9 cellular contexts compared by ENCODE assay signal in the genomic region with DNA sequence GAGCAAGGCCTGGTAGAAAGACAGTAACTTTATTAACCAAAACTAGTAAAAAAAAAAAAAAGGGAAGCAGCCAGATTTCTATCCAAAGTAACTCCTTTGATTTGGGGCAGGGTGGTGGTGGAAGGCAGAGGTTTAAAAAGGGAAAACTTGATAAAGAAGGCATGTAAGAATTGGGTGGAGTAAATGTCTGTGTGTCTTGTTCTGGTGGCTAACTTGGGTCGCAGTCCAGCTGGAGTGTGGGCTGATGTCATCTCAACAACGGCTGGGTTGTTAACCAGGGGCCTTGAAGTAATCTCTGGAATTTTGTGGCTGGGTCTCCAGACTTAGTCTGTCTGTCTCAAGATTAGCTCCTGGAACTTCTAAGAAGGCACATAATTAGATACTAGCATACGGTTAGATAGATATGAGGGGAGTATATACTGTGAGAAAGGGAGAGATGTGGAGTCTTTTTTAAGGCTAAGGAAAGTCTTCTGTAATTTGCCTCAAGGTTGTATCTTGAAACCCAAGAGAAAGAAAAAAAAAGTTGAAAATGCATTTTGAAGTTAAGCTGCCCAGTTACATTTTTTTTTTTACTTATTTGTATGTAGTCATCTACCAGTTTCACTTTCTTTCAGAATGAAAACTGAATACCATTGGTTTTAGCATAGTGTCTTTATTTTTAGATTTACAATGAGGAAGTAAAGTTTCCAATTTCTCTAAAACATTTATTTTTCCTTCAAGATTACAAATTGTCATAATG. TPM values are rescaled to one million over a fixed set of nuclear protein-coding genes. Genes with fewer than 3 reads are reported as not detected.
DNase-seq lines count a peak whose midpoint lies in the region; ATAC-seq lines count a peak whose summit lies in the region.
"Had no signal": no experiment of that assay in that cellular context is flagged by ENCODE, and none has a peak within 500 bp of the region (broad histone marks: within the 10 kb centered on the region; RNA-seq: fewer than 3 reads in every experiment).

No MANE protein-coding gene starts in this region.

- WGBS in right cardiac atrium, result 30% methylated on average over 3 of the region's 3 CpGs

- ATAC-seq in GM18520 (IDR thresholded peaks at IDR 0.05; ENCODE audit: unreplicated experiment), result peak; percentile 88
- peak; percentile 77 for ATAC-seq in HG02571 (IDR thresholded peaks at IDR 0.05; ENCODE audit: unreplicated experiment)
- peak; percentile 62 to 78 for ATAC-seq in right cardiac atrium

- no peaks in the 10 kb centered on the region for H3K9me3 ChIP-seq in right cardiac atrium (ENCODE audit: control insufficient read depth, low read length)

- H3K4me3 ChIP-seq in right cardiac atrium (ENCODE audit: low read length), result no peak overlapping the region
- H3K4me3 ChIP-seq: SK-N-MC had no signal

- H3K4me1 ChIP-seq in right cardiac atrium (ENCODE audit: control insufficient read depth, insufficient read depth, low read length), result no peaks in the 10 kb centered on the region

- intact Hi-C loops in right cardiac atrium (cut with DNase I), result no loop called here

- H3K27ac ChIP-seq in right cardiac atrium (ENCODE audit: low read length) (no peak overlapping the region), caudate nucleus (ENCODE audit: low read depth, low read length) (no peak overlapping the region)
- H3K27ac ChIP-seq: SK-N-MC had no signal

- DNase-seq in NCI-H69 (lab: John Stamatoyannopoulos, UW) (peak; percentile 62), right cardiac atrium (peak; percentile 43 to 63 (median 52)), cerebellar nuclear complex (lab: John Stamatoyannopoulos, UW) (no peak), RKO (ENCODE audit: low spot score) (no peak), ureter (ENCODE audit: low spot score) (no peak), caudate nucleus (lab: John Stamatoyannopoulos, UW) (no peak)

- H3K27me3 ChIP-seq in right cardiac atrium (ENCODE audit: control insufficient read depth, insufficient read depth), result no peaks in the 10 kb centered on the region

RNA-seq across cellular contexts. Expression of a gene that starts 48.3 kb away (rescaled TPM):
- total RNA-seq in right cardiac atrium, result 10 to 100 TPM; 10.6 to 14.2 (median 11.9) TPM
- 8.7 TPM for polyA plus RNA-seq in right cardiac atrium
- total RNA-seq in ureter, result 15.9 TPM

Comparison
In these comparisons a context has a peak if more than half of its experiments do, and no peak if none do; other contexts are left out.
1. DNase-seq: peak in NCI-H69 (single experiment) and right cardiac atrium (3 of 3); none in cerebellar nuclear complex (0 of 2), RKO (single experiment), ureter (single experiment) and caudate nucleus (0 of 61).
2. Peak in every context shown above with its lines, with median percentiles within 50 percentile points of each other: ATAC-seq.